In the genomic region with DNA sequence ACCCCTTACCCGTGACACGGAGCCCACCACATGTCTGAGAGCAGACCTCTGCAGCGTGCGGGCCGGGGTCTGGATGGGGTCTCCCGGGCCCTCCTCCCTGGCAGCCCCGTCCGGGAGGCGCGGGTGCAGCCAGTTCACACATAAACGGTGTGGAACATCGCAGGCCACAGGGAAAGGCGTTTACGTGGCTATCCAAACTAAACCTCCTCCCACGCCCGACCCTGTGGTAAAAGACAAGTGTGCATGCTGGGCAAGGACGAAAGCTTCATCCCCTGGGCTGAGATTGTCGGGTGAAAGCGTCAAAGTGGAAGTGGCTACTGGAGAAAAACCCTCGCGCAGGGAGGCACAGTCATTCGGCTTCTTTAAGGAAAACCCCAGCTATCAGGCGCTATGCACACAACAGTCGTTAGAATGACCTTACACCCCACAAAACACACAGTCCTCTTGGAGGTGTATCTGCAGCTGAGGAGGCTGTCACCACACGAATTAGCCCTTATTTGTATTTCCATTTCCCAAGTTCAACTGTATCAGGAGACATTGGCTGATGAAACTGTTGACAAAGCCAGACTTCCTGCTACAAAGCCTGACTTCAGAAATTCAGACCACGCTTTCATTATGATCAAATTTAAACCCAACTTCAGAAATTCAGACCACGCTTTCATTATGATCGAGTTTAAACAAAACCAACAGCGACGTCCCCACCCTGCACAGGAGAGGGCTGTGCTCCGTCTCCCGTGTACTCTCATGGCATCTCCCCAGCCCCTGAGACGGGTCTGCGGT, we compare ENCODE assay signal across 9 cellular contexts. TPM values are rescaled to one million over a fixed set of nuclear protein-coding genes. Genes with fewer than 3 reads are reported as not detected.
DNase-seq lines count a peak whose midpoint lies in the region; ATAC-seq and TF ChIP-seq lines count a peak whose summit lies in the region.
"Had no signal": no experiment of that assay in that cellular context is flagged by ENCODE, and none has a peak within 500 bp of the region (broad histone marks: within the 10 kb centered on the region; RNA-seq: fewer than 3 reads in every experiment).

No MANE protein-coding gene starts in this region.

- no peaks in the 10 kb centered on the region for H3K27me3 Mint-ChIP-seq in naive thymus-derived CD8-positive, alpha-beta T cell

- H3K4me1 Mint-ChIP-seq in naive thymus-derived CD8-positive, alpha-beta T cell, result peaks cover 11 to 28% (median 19%) of the 10 kb centered on the region in 4 donors

- H3K9me3 Mint-ChIP-seq in naive thymus-derived CD8-positive, alpha-beta T cell, result peaks cover 0 to 1% (median 0%) of the 10 kb centered on the region in 9 donors

- H3K27ac ChIP-seq in spleen (no peak overlapping the region), brain microvascular endothelial cell (no peak overlapping the region)

- in situ Hi-C loops in brain microvascular endothelial cell (cut with HindIII; ENCODE audit: low pct_ligation_motif_present, low sequenced_read_pairs), result no loop called here

- TF ChIP-seq POLR2A in spleen (IDR thresholded peaks at IDR 0.05), result no peak

- peaks cover under 1 to 1% (median 1%) of the 10 kb centered on the region in 3 donors for H3K36me3 Mint-ChIP-seq in naive thymus-derived CD8-positive, alpha-beta T cell

- peak; percentile 36 for DNase-seq in activated CD4-positive, alpha-beta T cell treated with anti-CD3 and anti-CD28 coated beads for 48 hours
- no peak for DNase-seq in activated CD4-positive, alpha-beta T cell treated with anti-CD3 and anti-CD28 coated beads for 4 hours
- DNase-seq in activated CD4-positive, alpha-beta T cell treated with anti-CD3 and anti-CD28 coated beads, Interleukin-2, amount 50 U/mL, for 48 hours, result peak; percentile 52 to 70
- DNase-seq in spleen, result peak; percentile 56
- no peak for DNase-seq in naive thymus-derived CD8-positive, alpha-beta T cell
- no peak for DNase-seq in brain microvascular endothelial cell
- DNase-seq in cortex of kidney (lab: John Stamatoyannopoulos, UW), result no peak
- DNase-seq: NCI-H446 treated with DMSO at 0.1 percent for 48 hours had no signal

- peaks cover 0 to 1% (median 0%) of the 10 kb centered on the region in 7 donors for H3K27me3 ChIP-seq in spleen (replicated peaks in 1 of 7)
- no peaks in the 10 kb centered on the region for H3K27me3 ChIP-seq in brain microvascular endothelial cell (replicated peaks)

- TF ChIP-seq CTCF in spleen (IDR thresholded peaks at IDR 0.05 in 8 of 11, conservative IDR thresholded peaks at IDR 0.05 in 3 of 11), result no peak
- TF ChIP-seq CTCF in brain microvascular endothelial cell (IDR thresholded peaks at IDR 0.05; ENCODE audit: low read depth, low read length, missing control alignments), result no peak

- intact Hi-C loops in spleen (cut with DNase I; ENCODE audit: low total_unique reads), result no loop called here

- peak overlapping the region in 2 of 10 donors; percentile 42 to 73 for H3K4me3 Mint-ChIP-seq in naive thymus-derived CD8-positive, alpha-beta T cell

- 62 to 76% (median 74%) methylated on average over 34 of the region's 34 CpGs for WGBS in spleen, 5 donors

- peaks cover 0 to 8% (median 0%) of the 10 kb centered on the region in 6 donors for H3K36me3 ChIP-seq in spleen
- H3K36me3 ChIP-seq in brain microvascular endothelial cell (replicated peaks), result no peaks in the 10 kb centered on the region

- POLR2A ChIA-PET in naive thymus-derived CD8-positive, alpha-beta T cell (lab: Charles Lee), result no interaction called here

- ATAC-seq in GM21717 (IDR thresholded peaks at IDR 0.05; ENCODE audit: unreplicated experiment), result peak; percentile 44
- ATAC-seq in naive thymus-derived CD8-positive, alpha-beta T cell, result no peak

- H3K4me3 ChIP-seq in spleen, result peak overlapping the region in 1 of 8 donors; percentile 50
- no peak overlapping the region for H3K4me3 ChIP-seq in brain microvascular endothelial cell (ENCODE audit: low read depth, low read length)

- H3K9me3 ChIP-seq in spleen, result no peaks in the 10 kb centered on the region

- H3K4me1 ChIP-seq in spleen, result peaks cover 0 to 38% (median 11%) of the 10 kb centered on the region in 6 donors

- H3K27ac Mint-ChIP-seq in naive thymus-derived CD8-positive, alpha-beta T cell, result peak overlapping the region in 2 of 10 donors; percentile 21 to 60

RNA-seq across cellular contexts. Expression of a gene that starts 15.3 kb away (rescaled TPM):
- total RNA-seq in spleen, result 10 to 100 TPM in 1 of 7 donors, 1 to 10 TPM in 6; 3.0 to 14.2 (median 6.1) TPM
- 1 to 10 TPM; 3.7 to 6.4 (median 3.9) TPM for polyA plus RNA-seq in spleen
- under 1 TPM in 1 of 2 experiments, not detected in 1; 0.25 TPM for total RNA-seq in naive thymus-derived CD8-positive, alpha-beta T cell
- polyA plus RNA-seq in naive thymus-derived CD8-positive, alpha-beta T cell, result under 1 TPM in 1 of 3 donors, not detected in 2; 0.11 TPM

RNA-seq across cellular contexts. Expression of a gene that starts 56.8 kb away (rescaled TPM):
- 10 to 100 TPM; 18.3 to 40.3 (median 22.9) TPM for total RNA-seq in spleen
- polyA plus RNA-seq in spleen, result 10 to 100 TPM; 31.4 to 41.7 (median 32.7) TPM
- total RNA-seq in naive thymus-derived CD8-positive, alpha-beta T cell, result 10 to 100 TPM; 41.5 to 47.9 TPM
- 10 to 100 TPM; 33.5 to 59.9 (median 56.0) TPM for polyA plus RNA-seq in naive thymus-derived CD8-positive, alpha-beta T cell

RNA-seq across cellular contexts. Expression of a gene that starts 58.9 kb away (rescaled TPM):
- total RNA-seq in spleen, result 10 to 100 TPM in 5 of 7 donors, 1 to 10 TPM in 2; 7.1 to 19.2 (median 13.3) TPM
- polyA plus RNA-seq in spleen, result 1 to 10 TPM; 3.9 to 7.3 (median 5.0) TPM
- 1 to 10 TPM; 7.0 to 9.5 TPM for total RNA-seq in naive thymus-derived CD8-positive, alpha-beta T cell
- 1 to 10 TPM; 1.4 to 3.8 (median 2.5) TPM for polyA plus RNA-seq in naive thymus-derived CD8-positive, alpha-beta T cell

Comparison
In these comparisons a context has a peak if more than half of its experiments do, and no peak if none do; other contexts are left out.
1. DNase-seq: peak in activated CD4-positive, alpha-beta T cell treated with anti-CD3 and anti-CD28 coated beads for 48 hours (single experiment), activated CD4-positive, alpha-beta T cell treated with anti-CD3 and anti-CD28 coated beads, Interleukin-2, amount 50 U/mL, for 48 hours (2 of 2) and spleen (single experiment); none in activated CD4-positive, alpha-beta T cell treated with anti-CD3 and anti-CD28 coated beads for 4 hours (0 of 2), naive thymus-derived CD8-positive, alpha-beta T cell (0 of 10), brain microvascular endothelial cell (single experiment) and cortex of kidney (single experiment).